9 cellular contexts compared by ENCODE assay signal in genomic region chr6:5764401-5764955, GRCh38.
DNase-seq lines count a peak whose midpoint lies in the region; ATAC-seq, FAIRE-seq and TF ChIP-seq lines count a peak whose summit lies in the region.
"Had no signal": no experiment of that assay in that cellular context is flagged by ENCODE, and none has a peak within 500 bp of the region (broad histone marks: within the 10 kb centered on the region; RNA-seq: fewer than 3 reads in every experiment).

No MANE protein-coding gene starts in this region.

- H3K27ac Mint-ChIP-seq in stimulated activated naive B cell treated with anti-CD40 and anti-IgM and Interleukin-4, amounts not matched to agents 10 μg/mL and 1 μg/mL and 100 μg/mL, for 72 hours: peak overlapping the region; percentile 82
- H3K27ac Mint-ChIP-seq in Calu3 (ENCODE audit: unreplicated experiment): no peak overlapping the region

- no TSS peak for BruUV-seq in Calu3 (replicated peaks; lab: Mats Ljungman, UMichigan)

- H3K9me3 Mint-ChIP-seq in stimulated activated naive B cell treated with anti-CD40 and anti-IgM and Interleukin-4, amounts not matched to agents 10 μg/mL and 1 μg/mL and 100 μg/mL, for 72 hours: peaks cover 0 to 2% of the 10 kb centered on the region in 2 donors
- peaks cover 4% of the 10 kb centered on the region for H3K9me3 Mint-ChIP-seq in Calu3 (ENCODE audit: low read depth, unreplicated experiment)

- H3K36me3 Mint-ChIP-seq in stimulated activated naive B cell treated with anti-CD40 and anti-IgM and Interleukin-4, amounts not matched to agents 10 μg/mL and 1 μg/mL and 100 μg/mL, for 72 hours: peaks cover 12 to 13% of the 10 kb centered on the region in 2 donors
- peaks cover 4% of the 10 kb centered on the region for H3K36me3 Mint-ChIP-seq in Calu3 (ENCODE audit: insufficient read depth, unreplicated experiment)

- peaks cover 29 to 46% of the 10 kb centered on the region in 2 donors for H3K4me1 Mint-ChIP-seq in stimulated activated naive B cell treated with anti-CD40 and anti-IgM and Interleukin-4, amounts not matched to agents 10 μg/mL and 1 μg/mL and 100 μg/mL, for 72 hours
- no peaks in the 10 kb centered on the region for H3K4me1 Mint-ChIP-seq in Calu3 (ENCODE audit: low read depth, unreplicated experiment)

- intact Hi-C loops in cardiac septum (cut with DNase I) (loop anchor here (2.0 to 10.0 kb wide), 2 partner anchors 18 to 290 kb away; no protein-coding TSS in a partner anchor), Calu3 (cut with micrococcal nuclease; ENCODE audit: unreplicated experiment) (no loop called here)

- peak; percentile 19 for DNase-seq in GM19240 (ENCODE audit: insufficient read length, low spot score)
- peak; percentile 77 for DNase-seq in NCI-H1694 treated with DMSO at 0.1 percent for 48 hours (lab: John Stamatoyannopoulos, UW)
- DNase-seq in cardiac septum (ENCODE audit: low spot score): peak; percentile 82
- peak; percentile 23 for DNase-seq in stimulated activated naive B cell treated with anti-CD40 and anti-IgM and Interleukin-4, amounts not matched to agents 10 μg/mL and 1 μg/mL and 100 μg/mL, for 72 hours
- no peak for DNase-seq in HUDEP-2 (lab: John Stamatoyannopoulos, UW; ENCODE audit: unreplicated experiment in 76 of 76)
- no peak for DNase-seq in Calu3
- DNase-seq in H54 (ENCODE audit: insufficient read length, low spot score): no peak
- DNase-seq in ureter (ENCODE audit: low spot score): no peak
- DNase-seq: PC-3 had no signal

- FAIRE-seq in H54 (lab: Jason Lieb, UNC): no peak

- no peak for TF ChIP-seq POLR2A in H54 (IDR thresholded peaks at IDR 0.05; ENCODE audit: low read depth, low read length)

- H3K27me3 Mint-ChIP-seq in stimulated activated naive B cell treated with anti-CD40 and anti-IgM and Interleukin-4, amounts not matched to agents 10 μg/mL and 1 μg/mL and 100 μg/mL, for 72 hours: no peaks in the 10 kb centered on the region
- H3K27me3 Mint-ChIP-seq in Calu3 (ENCODE audit: unreplicated experiment): no peaks in the 10 kb centered on the region

- TF ChIP-seq CTCF in Calu3 (IDR thresholded peaks at IDR 0.05; ENCODE audit: unreplicated experiment): no peak

- CTCF ChIA-PET in Calu3 (lab: Charles Lee): interaction anchor here (0.6 kb wide), 1 partner anchor 244 kb away, joined by 3 read pairs; no protein-coding TSS in a partner anchor

- H3K4me3 Mint-ChIP-seq in stimulated activated naive B cell treated with anti-CD40 and anti-IgM and Interleukin-4, amounts not matched to agents 10 μg/mL and 1 μg/mL and 100 μg/mL, for 72 hours: peak overlapping the region in 1 of 2 donors; percentile 20
- H3K4me3 Mint-ChIP-seq in Calu3 (ENCODE audit: low read depth, unreplicated experiment): no peak overlapping the region

- ATAC-seq in stimulated activated naive B cell treated with anti-CD40 and anti-IgM and Interleukin-4, amounts not matched to agents 10 μg/mL and 1 μg/mL and 100 μg/mL, for 72 hours (replicated peaks): peak; percentile 67 to 77
- ATAC-seq: PC-3 had no signal

Comparison
In these comparisons a context has a peak if more than half of its experiments do, and no peak if none do; other contexts are left out.
1. DNase-seq: peak in GM19240 (single experiment), NCI-H1694 treated with DMSO at 0.1 percent for 48 hours (single experiment), cardiac septum (single experiment) and stimulated activated naive B cell treated with anti-CD40 and anti-IgM and Interleukin-4, amounts not matched to agents 10 μg/mL and 1 μg/mL and 100 μg/mL, for 72 hours (single experiment); none in HUDEP-2 (0 of 76), Calu3 (single experiment), H54 (single experiment) and ureter (single experiment).